ENCODE assay signal across 13 cellular contexts in genomic region chr10:127148933-127149220, GRCh38. TPM values are rescaled to one million over a fixed set of nuclear protein-coding genes. Genes with fewer than 3 reads are reported as not detected.
DNase-seq lines count a peak whose midpoint lies in the region; ATAC-seq, FAIRE-seq and TF ChIP-seq lines count a peak whose summit lies in the region.
"Had no signal": no experiment of that assay in that cellular context is flagged by ENCODE, and none has a peak within 500 bp of the region (broad histone marks: within the 10 kb centered on the region; RNA-seq: fewer than 3 reads in every experiment).

No MANE protein-coding gene starts in this region.

- TF ChIP-seq CTCF in AG10803 (conservative IDR thresholded peaks at IDR 0.05; ENCODE audit: low read length) (no peak), IMR-90 (conservative IDR thresholded peaks at IDR 0.05; ENCODE audit: low read depth, low read length) (no peak), astrocyte (IDR thresholded peaks at IDR 0.05; ENCODE audit: insufficient read depth, low read depth, low read length) (no peak), kidney epithelial cell (IDR thresholded peaks at IDR 0.05; ENCODE audit: insufficient read depth, low read length, poor library complexity, severe bottlenecking) (no peak), GM13976 (IDR thresholded peaks at IDR 0.05; ENCODE audit: borderline replicate concordance, control extremely low read depth, extremely low read depth, insufficient read depth, missing control alignments) (no peak)

- peak overlapping the region; percentile 67 for H2AK5ac ChIP-seq in IMR-90 (ENCODE audit: low read depth, low read length)

- peaks cover 78% of the 10 kb centered on the region for H3K4me1 Mint-ChIP-seq in astrocyte (ENCODE audit: low read depth, unreplicated experiment)
- H3K4me1 Mint-ChIP-seq in activated T-helper 1 cell treated with anti-CD3 and anti-CD28 coated beads, Interleukin-12 subunit alpha, Interleukin-12 subunit beta, Interleukin-2, Interleukin-4 antibody, amounts not matched to agents 30 ng/mL and 10 ng/mL and 1 ng/mL, durations not matched to agents 14 hours and 24 hours and 36 hours (ENCODE audit: low read depth), result peaks cover 6% of the 10 kb centered on the region
- H3K4me1 Mint-ChIP-seq: CD4-positive, alpha-beta memory T cell had no signal

- H3K79me2 ChIP-seq in astrocyte (ENCODE audit: insufficient read depth, low read length), result no peaks in the 10 kb centered on the region

- no CpG with 5 or more reads among the region's 2 CpGs for WGBS in IMR-90 (ENCODE audit: extremely low coverage in 2 of 2, insufficient read length in 1 of 2), 2 experiments

- no peaks in the 10 kb centered on the region for H3K27me3 ChIP-seq in IMR-90 (ENCODE audit: control insufficient read depth, insufficient read depth, low read length)
- no peaks in the 10 kb centered on the region for H3K27me3 ChIP-seq in astrocyte (ENCODE audit: insufficient read depth, low read length)
- H3K27me3 ChIP-seq in kidney epithelial cell (ENCODE audit: control insufficient read depth, insufficient read depth, low read length), result no peaks in the 10 kb centered on the region

- H3K36me3 ChIP-seq in IMR-90 (ENCODE audit: control insufficient read depth, insufficient read depth, low read length) (peaks cover 2% of the 10 kb centered on the region; the same call in 1 of the 2 replicates), astrocyte (ENCODE audit: insufficient read depth, low read length) (no peaks in the 10 kb centered on the region), kidney epithelial cell (ENCODE audit: control insufficient read depth, insufficient read depth, low read length) (no peaks in the 10 kb centered on the region)
- H3K36me3 ChIP-seq: left ventricle myocardium inferior had no signal

- H3K9ac ChIP-seq in IMR-90 (ENCODE audit: low read depth, low read length), result peak overlapping the region; percentile 28; the same call in 1 of the 2 replicates
- H3K9ac ChIP-seq in astrocyte (ENCODE audit: low read length), result peak overlapping the region; percentile 65

- peak; percentile 21; the same call in 1 of the 2 replicates for ATAC-seq in IMR-90 (ENCODE audit: low read depth)
- ATAC-seq in GM21515 (IDR thresholded peaks at IDR 0.05; ENCODE audit: unreplicated experiment), result no peak
- ATAC-seq: GM12878 had no signal

- H4K91ac ChIP-seq in IMR-90 (ENCODE audit: insufficient read depth, low read depth, low read length), result peak overlapping the region; percentile 80

- H2BK120ac ChIP-seq in IMR-90 (ENCODE audit: low read depth, low read length), result peak overlapping the region; percentile 93

- POLR2A ChIA-PET in IMR-90 (lab: Charles Lee; ENCODE audit: unreplicated experiment), result no interaction called here

- peak overlapping the region; percentile 88 for H3K4ac ChIP-seq in IMR-90 (ENCODE audit: low read depth, low read length)

- peaks cover 12 to 64% of the 10 kb centered on the region in 2 experiments for H3K79me1 ChIP-seq in IMR-90 (ENCODE audit: low read depth in 1 of 2, low read length in 2 of 2)

- peaks cover 38% of the 10 kb centered on the region for H3K9me1 ChIP-seq in IMR-90 (ENCODE audit: insufficient read depth, low read length)

- dilution Hi-C loops in IMR-90 (cut with HindIII; ENCODE audit: low sequenced_read_pairs, unreplicated experiment), result no loop called here

- H2BK5ac ChIP-seq in IMR-90 (ENCODE audit: low read depth, low read length, poor library complexity, severe bottlenecking), result peak overlapping the region; percentile 95

- H3K4me2 ChIP-seq in IMR-90 (ENCODE audit: low read depth, low read length), result peak overlapping the region; percentile 59
- H3K4me2 ChIP-seq in astrocyte (ENCODE audit: low read length), result peak overlapping the region; percentile 75

- no peaks in the 10 kb centered on the region for H3K9me3 ChIP-seq in IMR-90 (ENCODE audit: control insufficient read depth, insufficient read depth, low read length)
- no peaks in the 10 kb centered on the region for H3K9me3 ChIP-seq in astrocyte (ENCODE audit: insufficient read depth, low read depth, low read length)
- H3K9me3 ChIP-seq: left ventricle myocardium inferior had no signal

- peak overlapping the region; percentile 82 for H3K23ac ChIP-seq in IMR-90 (ENCODE audit: low read depth, low read length)

- FAIRE-seq in astrocyte (lab: Jason Lieb, UNC), result peak; percentile 98
- FAIRE-seq: GM12878 had no signal

- H2AFZ ChIP-seq in IMR-90 (replicated peaks; ENCODE audit: low read length, poor library complexity), result no peak overlapping the region
- H2AFZ ChIP-seq in astrocyte (ENCODE audit: low read depth, low read length), result no peak overlapping the region

- no peak for TF ChIP-seq RAD21 in IMR-90 (IDR thresholded peaks at IDR 0.05; ENCODE audit: low read length)

- H2AK9ac ChIP-seq in IMR-90 (replicated peaks; ENCODE audit: low read depth, low read length, poor library complexity), result peak overlapping the region; percentile 42

- peak overlapping the region; percentile 80 for H3K14ac ChIP-seq in IMR-90 (replicated peaks; ENCODE audit: low read depth, low read length)

- no peak for TF ChIP-seq POLR2A in IMR-90 (IDR thresholded peaks at IDR 0.05; ENCODE audit: low read depth, low read length)

- CTCF ChIA-PET in IMR-90 (lab: Yijun Ruan, JAX), result no interaction called here

- BruUV-seq in IMR-90 (replicated peaks; lab: Mats Ljungman, UMichigan), result no TSS peak

- H3K9me3 Mint-ChIP-seq in astrocyte (ENCODE audit: unreplicated experiment), result no peaks in the 10 kb centered on the region
- H3K9me3 Mint-ChIP-seq in activated T-helper 1 cell treated with anti-CD3 and anti-CD28 coated beads, Interleukin-12 subunit alpha, Interleukin-12 subunit beta, Interleukin-2, Interleukin-4 antibody, amounts not matched to agents 30 ng/mL and 10 ng/mL and 1 ng/mL, durations not matched to agents 14 hours and 24 hours and 36 hours, result no peaks in the 10 kb centered on the region
- H3K9me3 Mint-ChIP-seq: activated T-cell treated with anti-CD3 and anti-CD28 coated beads, Interleukin-2, amount 50 U/mL, for 4 hours; CD4-positive, alpha-beta memory T cell had no signal

- DNase-seq in AG10803 (ENCODE audit: low read depth) (peak; percentile 89), IMR-90 (peak; percentile 87), astrocyte (ENCODE audit: low read depth) (peak; percentile 92), kidney epithelial cell (ENCODE audit: low read depth) (peak; percentile 87), NCI-H2081 treated with DMSO at 0.1 percent for 48 hours (lab: John Stamatoyannopoulos, UW) (no peak), GM13976 (ENCODE audit: low spot score) (no peak)
- no peak for DNase-seq in activated T-helper 1 cell treated with anti-CD3 and anti-CD28 coated beads, Interleukin-12 subunit alpha, Interleukin-12 subunit beta, Interleukin-2, Interleukin-4 antibody, amounts not matched to agents 30 ng/mL and 10 ng/mL and 1 ng/mL, durations not matched to agents 14 hours and 24 hours and 36 hours (ENCODE audit: low spot score)
- DNase-seq: activated T-cell treated with anti-CD3 and anti-CD28 coated beads, Interleukin-2, amount 50 U/mL, for 4 hours; CD4-positive, alpha-beta memory T cell; left ventricle myocardium inferior; NCI-H82 had no signal

- peak overlapping the region; percentile 14 for H4K5ac ChIP-seq in IMR-90 (ENCODE audit: low read depth, low read length)

- H2BK20ac ChIP-seq in IMR-90 (ENCODE audit: low read depth, low read length), result peak overlapping the region; percentile 93

- no peaks in the 10 kb centered on the region for H3K27me3 Mint-ChIP-seq in astrocyte (ENCODE audit: low read depth, unreplicated experiment)
- peaks cover 2% of the 10 kb centered on the region for H3K27me3 Mint-ChIP-seq in activated T-helper 1 cell treated with anti-CD3 and anti-CD28 coated beads, Interleukin-12 subunit alpha, Interleukin-12 subunit beta, Interleukin-2, Interleukin-4 antibody, amounts not matched to agents 30 ng/mL and 10 ng/mL and 1 ng/mL, durations not matched to agents 14 hours and 24 hours and 36 hours (ENCODE audit: insufficient read depth)

- intact Hi-C loops in IMR-90 (cut with micrococcal nuclease), result loop anchor here (5.0 kb wide), 1 partner anchor 242 kb away; the partner anchor contains the start of gene DOCK1
- intact Hi-C loops in activated T-helper 1 cell treated with anti-CD3 and anti-CD28 coated beads, Interleukin-12 subunit alpha, Interleukin-12 subunit beta, Interleukin-2, Interleukin-4 antibody, amounts not matched to agents 30 ng/mL and 10 ng/mL and 1 ng/mL, durations not matched to agents 14 hours and 24 hours and 36 hours (cut with micrococcal nuclease), result no loop called here

- peak overlapping the region; percentile 56 for H3K18ac ChIP-seq in IMR-90 (ENCODE audit: low read depth, low read length)

- H3K4me3 ChIP-seq in AG10803 (ENCODE audit: low read length) (peak overlapping the region; percentile 26), IMR-90 (ENCODE audit: insufficient read depth, low read depth, low read length) (no peak overlapping the region), astrocyte (ENCODE audit: insufficient read depth, low read depth, low read length) (peak overlapping the region; percentile 5), kidney epithelial cell (ENCODE audit: low read depth, low read length) (no peak overlapping the region)
- H3K4me3 ChIP-seq: GM12878, left ventricle myocardium inferior had no signal

- H4K8ac ChIP-seq in IMR-90 (ENCODE audit: low read depth in 2 of 2, low read length in 2 of 2), result peak overlapping the region; percentile 33 to 86; a peak in 3 of 4 replicates

- H4K20me1 ChIP-seq in IMR-90 (ENCODE audit: insufficient read depth, low read length) (peaks cover 13% of the 10 kb centered on the region), astrocyte (ENCODE audit: insufficient read depth, low read length) (peaks cover 11% of the 10 kb centered on the region)

- peak overlapping the region; percentile 73 for H3K56ac ChIP-seq in IMR-90 (ENCODE audit: extremely low read depth, insufficient read depth, low read length)

- H2BK15ac ChIP-seq in IMR-90 (ENCODE audit: low read depth, low read length), result peak overlapping the region; percentile 57; the same call in 1 of the 3 replicates

- H3K36me3 Mint-ChIP-seq in astrocyte (ENCODE audit: low read depth, unreplicated experiment), result no peaks in the 10 kb centered on the region
- no peaks in the 10 kb centered on the region for H3K36me3 Mint-ChIP-seq in activated T-helper 1 cell treated with anti-CD3 and anti-CD28 coated beads, Interleukin-12 subunit alpha, Interleukin-12 subunit beta, Interleukin-2, Interleukin-4 antibody, amounts not matched to agents 30 ng/mL and 10 ng/mL and 1 ng/mL, durations not matched to agents 14 hours and 24 hours and 36 hours (ENCODE audit: low read depth)
- H3K36me3 Mint-ChIP-seq: CD4-positive, alpha-beta memory T cell had no signal

- H3K4me3 Mint-ChIP-seq in astrocyte (ENCODE audit: unreplicated experiment), result peak overlapping the region; percentile 27
- no peak overlapping the region for H3K4me3 Mint-ChIP-seq in activated T-helper 1 cell treated with anti-CD3 and anti-CD28 coated beads, Interleukin-12 subunit alpha, Interleukin-12 subunit beta, Interleukin-2, Interleukin-4 antibody, amounts not matched to agents 30 ng/mL and 10 ng/mL and 1 ng/mL, durations not matched to agents 14 hours and 24 hours and 36 hours
- H3K4me3 Mint-ChIP-seq: activated T-cell treated with anti-CD3 and anti-CD28 coated beads, Interleukin-2, amount 50 U/mL, for 4 hours; CD4-positive, alpha-beta memory T cell had no signal

- peaks cover 35% of the 10 kb centered on the region for H3K4me1 ChIP-seq in IMR-90 (ENCODE audit: control insufficient read depth, insufficient read depth, low read length)
- H3K4me1 ChIP-seq in astrocyte (ENCODE audit: insufficient read depth, low read length), result peaks cover 62% of the 10 kb centered on the region

- H3K27ac ChIP-seq in IMR-90 (ENCODE audit: insufficient read depth, low read length) (peak overlapping the region; percentile 89), astrocyte (ENCODE audit: low read depth, low read length) (peak overlapping the region; percentile 93)
- H3K27ac ChIP-seq: left ventricle myocardium inferior had no signal

- in situ Hi-C loops in IMR-90 (cut with MboI; ENCODE audit: low sequenced_read_pairs), result no loop called here
- in situ Hi-C loops in GM13976 (cut with MboI; ENCODE audit: low sequenced_read_pairs, unreplicated experiment), result no loop called here

- peak overlapping the region; percentile 70 for H3K27ac Mint-ChIP-seq in astrocyte (ENCODE audit: unreplicated experiment)
- H3K27ac Mint-ChIP-seq in activated T-helper 1 cell treated with anti-CD3 and anti-CD28 coated beads, Interleukin-12 subunit alpha, Interleukin-12 subunit beta, Interleukin-2, Interleukin-4 antibody, amounts not matched to agents 30 ng/mL and 10 ng/mL and 1 ng/mL, durations not matched to agents 14 hours and 24 hours and 36 hours, result no peak overlapping the region
- H3K27ac Mint-ChIP-seq: CD4-positive, alpha-beta memory T cell had no signal

RNA-seq across cellular contexts. Expression of gene INSYN2A, which starts 47.5 kb away (rescaled TPM):
- total RNA-seq in IMR-90 (2012; rRNA removed) (under 0.01 and 0.18 TPM in 2 replicates), astrocyte (0.31 and 0.41 TPM in 2 replicates), kidney epithelial cell (under 0.01 and 0.04 TPM in 2 replicates)
- 0.10 and 0.11 TPM in 2 replicates for polyA plus RNA-seq in IMR-90 (2012; rRNA removed)
- 0.09 and 0.12 TPM in 2 replicates for polyA plus RNA-seq in IMR-90 (2012; cell fraction: cytosol; rRNA removed)
- 0.05 and 0.09 TPM in 2 replicates for polyA plus RNA-seq in IMR-90 (2012; cell fraction: nucleus; rRNA removed; ENCODE audit: low replicate concordance)
- not detected in 2 replicates for total RNA-seq in activated T-helper 1 cell treated with anti-CD3 and anti-CD28 coated beads, Interleukin-12 subunit alpha, Interleukin-12 subunit beta, Interleukin-2, Interleukin-4 antibody, amounts not matched to agents 30 ng/mL and 10 ng/mL and 1 ng/mL, durations not matched to agents 14 hours and 24 hours and 36 hours
- total RNA-seq: activated T-cell treated with anti-CD3 and anti-CD28 coated beads, Interleukin-2, amount 50 U/mL, for 4 hours; CD4-positive, alpha-beta memory T cell; GM12878; left ventricle myocardium inferior had no signal
- polyA plus RNA-seq: CD4-positive, alpha-beta memory T cell; GM12878 had no signal

Comparison
In these comparisons a context has a peak if more than half of its experiments do, and no peak if none do; other contexts are left out.
1. DNase-seq: peak in AG10803 (single experiment), IMR-90 (single experiment), astrocyte (single experiment) and kidney epithelial cell (single experiment); none in activated T-helper 1 cell treated with anti-CD3 and anti-CD28 coated beads, Interleukin-12 subunit alpha, Interleukin-12 subunit beta, Interleukin-2, Interleukin-4 antibody, amounts not matched to agents 30 ng/mL and 10 ng/mL and 1 ng/mL, durations not matched to agents 14 hours and 24 hours and 36 hours (single experiment), NCI-H2081 treated with DMSO at 0.1 percent for 48 hours (single experiment) and GM13976 (single experiment).
2. H3K4me3 ChIP-seq: peak in AG10803 (single experiment) and astrocyte (single experiment); none in IMR-90 (single experiment) and kidney epithelial cell (single experiment).